Comparison of ENCODE assay signal across 17 cellular contexts in the genomic region with DNA sequence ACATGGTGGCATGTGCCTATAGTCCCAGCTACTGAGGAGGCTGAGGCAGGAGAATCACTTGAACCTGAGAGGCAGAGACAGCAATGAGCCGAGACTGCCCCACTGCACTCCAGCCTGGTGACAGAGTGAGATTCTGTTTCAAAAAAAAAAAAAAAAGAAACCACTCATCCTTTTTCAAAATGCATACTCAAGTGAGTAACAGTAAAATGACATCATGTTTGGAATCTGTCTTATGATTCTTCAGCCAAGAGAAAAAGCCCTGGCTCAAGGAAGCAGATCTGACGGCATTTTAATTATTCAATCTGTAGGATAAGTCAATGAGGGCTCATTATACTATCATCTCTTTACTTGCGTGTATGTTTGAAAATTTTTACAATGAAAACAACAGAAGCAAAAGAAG. TPM values are rescaled to one million over a fixed set of nuclear protein-coding genes. Genes with fewer than 3 reads are reported as not detected.
DNase-seq lines count a peak whose midpoint lies in the region; ATAC-seq and TF ChIP-seq lines count a peak whose summit lies in the region.
"Had no signal": no experiment of that assay in that cellular context is flagged by ENCODE, and none has a peak within 500 bp of the region (broad histone marks: within the 10 kb centered on the region; RNA-seq: fewer than 3 reads in every experiment).

No MANE protein-coding gene starts in this region.

- H3K4me1 ChIP-seq in Caco-2, result no peaks in the 10 kb centered on the region

- H3K9me3 ChIP-seq in Caco-2, result no peaks in the 10 kb centered on the region

- POLR2A ChIA-PET in Caco-2 (lab: Charles Lee), result no interaction called here

- intact Hi-C loops in Caco-2 (cut with micrococcal nuclease; ENCODE audit: unreplicated experiment), result loop anchor here (5.0 kb wide), 1 partner anchor 1436 kb away; no protein-coding TSS in a partner anchor

- H3K4me3 Mint-ChIP-seq in Caco-2 (ENCODE audit: unreplicated experiment), result no peak overlapping the region
- H3K4me3 Mint-ChIP-seq: CD4-positive, CD25-positive, alpha-beta regulatory T cell; dendritic cell treated with granulocyte-macrophage colony-stimulating factor and Interleukin-4, amounts not matched to agents 40 ng/mL and 50 ng/mL, for 4 days; stimulated activated naive B cell treated with anti-CD40 and anti-IgM and Interleukin-4, amounts not matched to agents 10 μg/mL and 1 μg/mL and 100 μg/mL, for 72 hours had no signal

- ATAC-seq in HG02759 (IDR thresholded peaks at IDR 0.05; ENCODE audit: unreplicated experiment) (no peak), GM21717 (IDR thresholded peaks at IDR 0.05; ENCODE audit: unreplicated experiment) (no peak)
- ATAC-seq: stimulated activated naive B cell treated with anti-CD40 and anti-IgM and Interleukin-4, amounts not matched to agents 10 μg/mL and 1 μg/mL and 100 μg/mL, for 72 hours had no signal

- no peaks in the 10 kb centered on the region for H3K36me3 ChIP-seq in Caco-2 (ENCODE audit: control insufficient read depth, insufficient read depth, low read length)

- no peaks in the 10 kb centered on the region for H3K27me3 Mint-ChIP-seq in Caco-2 (ENCODE audit: insufficient read depth, unreplicated experiment)

- no peaks in the 10 kb centered on the region; the same call in 1 of the 2 replicates for H3K27me3 ChIP-seq in Caco-2 (replicated peaks; ENCODE audit: control insufficient read depth, insufficient read depth, low read length)

- H3K4me1 Mint-ChIP-seq in Caco-2 (ENCODE audit: low read depth, unreplicated experiment), result no peaks in the 10 kb centered on the region
- H3K4me1 Mint-ChIP-seq: CD4-positive, CD25-positive, alpha-beta regulatory T cell had no signal

- H3K4me3 ChIP-seq in Caco-2 (ENCODE audit: low read depth, low read length), result no peak overlapping the region

- H3K36me3 Mint-ChIP-seq in Caco-2 (ENCODE audit: insufficient read depth, unreplicated experiment), result no peaks in the 10 kb centered on the region
- H3K36me3 Mint-ChIP-seq: CD4-positive, CD25-positive, alpha-beta regulatory T cell; stimulated activated naive B cell treated with anti-CD40 and anti-IgM and Interleukin-4, amounts not matched to agents 10 μg/mL and 1 μg/mL and 100 μg/mL, for 72 hours had no signal

- CTCF ChIA-PET in Caco-2 (lab: Charles Lee), result no interaction called here

- BruUV-seq in Caco-2 (replicated peaks; lab: Mats Ljungman, UMichigan), result no TSS peak

- no peaks in the 10 kb centered on the region for H3K9me3 Mint-ChIP-seq in Caco-2 (ENCODE audit: unreplicated experiment)
- H3K9me3 Mint-ChIP-seq: CD4-positive, CD25-positive, alpha-beta regulatory T cell; dendritic cell treated with granulocyte-macrophage colony-stimulating factor and Interleukin-4, amounts not matched to agents 40 ng/mL and 50 ng/mL, for 4 days; stimulated activated naive B cell treated with anti-CD40 and anti-IgM and Interleukin-4, amounts not matched to agents 10 μg/mL and 1 μg/mL and 100 μg/mL, for 72 hours had no signal

- no peak overlapping the region for H3K27ac Mint-ChIP-seq in Caco-2 (ENCODE audit: unreplicated experiment)
- H3K27ac Mint-ChIP-seq: dendritic cell treated with granulocyte-macrophage colony-stimulating factor and Interleukin-4, amounts not matched to agents 40 ng/mL and 50 ng/mL, for 4 days; stimulated activated naive B cell treated with anti-CD40 and anti-IgM and Interleukin-4, amounts not matched to agents 10 μg/mL and 1 μg/mL and 100 μg/mL, for 72 hours had no signal

- peak; percentile 7 for DNase-seq in NCI-H2171 treated with DMSO at 0.1 percent for 48 hours (lab: John Stamatoyannopoulos, UW)
- DNase-seq in NCI-H2171 (lab: John Stamatoyannopoulos, UW), result no peak
- DNase-seq in amniotic epithelial cell (ENCODE audit: low read depth), result peak; percentile 26
- peak; percentile 27 for DNase-seq in glomerular visceral epithelial cell (ENCODE audit: extremely low spot score)
- DNase-seq in Kasumi-1 (lab: John Stamatoyannopoulos, UW), result no peak
- DNase-seq in Caco-2, result no peak
- DNase-seq: activated CD4-positive, CD25-positive, alpha-beta regulatory T cell; amygdala; CD4-positive, CD25-positive, alpha-beta regulatory T cell; NCI-H1417 treated with DMSO at 0.1 percent for 48 hours; SHP77; small intestine; stimulated activated naive B cell treated with anti-CD40 and anti-IgM and Interleukin-4, amounts not matched to agents 10 μg/mL and 1 μg/mL and 100 μg/mL, for 72 hours; T-helper 2 cell had no signal

- no peak for TF ChIP-seq CTCF in Caco-2 (IDR thresholded peaks at IDR 0.05; ENCODE audit: insufficient read depth in 1 of 2, low read depth in 1 of 2, low read length in 1 of 2, severe bottlenecking in 1 of 2, unreplicated experiment in 1 of 2)

RNA-seq across cellular contexts. Expression of gene CCNE1, which starts 13.0 kb away (rescaled TPM):
- 29.7 and 33.2 TPM in 2 replicates for total RNA-seq in Caco-2 (2022)

Comparison
In these comparisons a context has a peak if more than half of its experiments do, and no peak if none do; other contexts are left out.
1. DNase-seq: peak in NCI-H2171 treated with DMSO at 0.1 percent for 48 hours (single experiment), amniotic epithelial cell (single experiment) and glomerular visceral epithelial cell (single experiment); none in NCI-H2171 (single experiment), Kasumi-1 (0 of 2) and Caco-2 (0 of 2).